ENCODE assay signal across 20 cellular contexts in the genomic region with DNA sequence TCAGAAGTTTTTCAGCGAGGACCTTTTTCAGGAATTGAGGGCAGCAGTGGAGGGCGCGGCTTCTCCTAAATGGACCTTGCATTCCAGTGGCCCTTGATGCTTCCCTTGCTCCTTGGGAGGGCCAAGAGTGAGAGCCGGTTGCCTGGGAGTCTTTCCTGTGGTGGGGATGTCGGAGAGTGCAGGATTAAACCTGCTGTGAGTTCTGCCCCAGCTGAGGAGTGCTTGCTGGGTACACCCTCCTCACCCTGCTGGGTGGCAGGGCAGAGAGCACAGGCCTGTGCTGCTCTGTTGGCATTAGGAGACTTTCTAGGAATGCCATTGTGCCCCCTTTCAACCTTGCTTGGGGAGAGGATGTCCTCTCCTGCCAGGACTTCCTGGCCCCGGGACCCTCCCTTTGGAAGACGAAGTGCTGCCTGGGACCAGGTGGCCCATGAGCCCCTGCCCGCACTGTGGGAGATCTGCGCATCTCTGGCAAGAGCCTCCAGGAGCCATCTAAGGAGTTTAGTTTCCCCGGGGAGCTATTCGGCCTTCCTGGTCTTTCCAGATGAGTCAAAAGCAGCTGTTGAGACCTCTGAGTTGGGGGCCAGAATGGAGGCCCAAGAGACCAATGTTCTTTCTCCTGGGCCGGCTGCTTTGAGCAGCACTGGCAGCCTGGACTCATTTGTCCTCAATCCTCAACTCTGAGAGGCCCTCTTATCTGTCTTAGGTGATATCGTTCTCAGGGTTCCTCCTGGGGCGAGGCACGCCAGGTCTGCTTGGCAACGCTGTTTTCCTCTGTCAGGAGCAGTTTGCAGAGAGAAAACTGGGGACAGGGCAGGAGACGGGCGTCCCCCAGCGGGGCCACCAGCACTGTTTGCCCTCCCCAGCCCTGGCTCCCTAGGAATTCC. TPM values are rescaled to one million over a fixed set of nuclear protein-coding genes. Genes with fewer than 3 reads are reported as not detected.
DNase-seq lines count a peak whose midpoint lies in the region; ATAC-seq, FAIRE-seq and TF ChIP-seq lines count a peak whose summit lies in the region.
"Had no signal": no experiment of that assay in that cellular context is flagged by ENCODE, and none has a peak within 500 bp of the region (broad histone marks: within the 10 kb centered on the region; RNA-seq: fewer than 3 reads in every experiment).

No MANE protein-coding gene starts in this region.

- H3K9ac ChIP-seq in neuronal stem cell (ENCODE audit: low read depth, low read length, poor library complexity), result no peak overlapping the region

- H3K4me1 ChIP-seq in foreskin keratinocyte, result peaks cover 5% of the 10 kb centered on the region
- H3K4me1 ChIP-seq in neuronal stem cell (ENCODE audit: control insufficient read depth in 2 of 2, insufficient read depth in 1 of 2, low read depth in 1 of 2, low read length in 2 of 2), result peaks cover 2 to 13% of the 10 kb centered on the region in 2 donors
- H3K4me1 ChIP-seq in esophagus muscularis mucosa, result peaks cover 5 to 9% (median 6%) of the 10 kb centered on the region in 4 donors
- H3K4me1 ChIP-seq: BE2C had no signal

- H2BK5ac ChIP-seq in neuronal stem cell (ENCODE audit: low read length), result no peak overlapping the region

- H3K27me3 Mint-ChIP-seq in activated T-cell treated with anti-CD3 and anti-CD28 coated beads, Interleukin-2, amount 50 U/mL, for 24 hours, result no peaks in the 10 kb centered on the region
- H3K27me3 Mint-ChIP-seq: stimulated activated memory B cell treated with anti-CD40 and anti-IgM and Interleukin-4, amounts not matched to agents 10 μg/mL and 1 μg/mL and 100 μg/mL, for 72 hours had no signal

- WGBS in neuronal stem cell (ENCODE audit: extremely low coverage in 2 of 2, insufficient read length in 2 of 2, insufficient replicate concordance in 1 of 2), 2 donors, result no CpG with 5 or more reads among the region's 19 CpGs
- 86% methylated on average over 18 of the region's 19 CpGs for WGBS in esophagus muscularis mucosa

- H3K4ac ChIP-seq in neuronal stem cell (ENCODE audit: low read length), result no peak overlapping the region

- H3K4me3 ChIP-seq in neuronal stem cell (ENCODE audit: low read length in 2 of 2) (no peak overlapping the region), esophagus muscularis mucosa (no peak overlapping the region)
- H3K4me3 ChIP-seq: right atrium auricular region, tibial artery had no signal

- H2BK120ac ChIP-seq in neuronal stem cell (ENCODE audit: low read depth, low read length), result no peak overlapping the region

- H3K14ac ChIP-seq in neuronal stem cell (ENCODE audit: low read length), result no peak overlapping the region

- peaks cover 3% of the 10 kb centered on the region for H3K79me1 ChIP-seq in neuronal stem cell (ENCODE audit: low read depth, low read length)

- H3K27me3 ChIP-seq in foreskin keratinocyte (no peaks in the 10 kb centered on the region), neuronal stem cell (ENCODE audit: control insufficient read depth in 3 of 3, insufficient read depth in 3 of 3, low read depth in 1 of 3, low read length in 3 of 3) (peaks cover 0 to 16% (median 6%) of the 10 kb centered on the region in 3 experiments), esophagus muscularis mucosa (no peaks in the 10 kb centered on the region)
- H3K27me3 ChIP-seq: right atrium auricular region, tibial artery had no signal

- no peak overlapping the region for H3K4me2 ChIP-seq in neuronal stem cell (ENCODE audit: insufficient read depth, low read length, poor library complexity, severe bottlenecking)

- H2AK5ac ChIP-seq in neuronal stem cell (ENCODE audit: low read depth, low read length), result peak overlapping the region; percentile 14

- no peaks in the 10 kb centered on the region for H3K9me3 Mint-ChIP-seq in activated T-cell treated with anti-CD3 and anti-CD28 coated beads, Interleukin-2, amount 50 U/mL, for 24 hours
- H3K9me3 Mint-ChIP-seq: stimulated activated memory B cell treated with anti-CD40 and anti-IgM and Interleukin-4, amounts not matched to agents 10 μg/mL and 1 μg/mL and 100 μg/mL, for 72 hours had no signal

- TF ChIP-seq POLR2A in esophagus muscularis mucosa (IDR thresholded peaks at IDR 0.05; ENCODE audit: low read depth), result no peak

- H3K27ac ChIP-seq in foreskin keratinocyte, result peak overlapping the region; percentile 75
- H3K27ac ChIP-seq in neuronal stem cell (replicated peaks; ENCODE audit: low read length), result no peak overlapping the region
- H3K27ac ChIP-seq in esophagus muscularis mucosa (replicated peaks in 1 of 4), result no peak overlapping the region
- H3K27ac ChIP-seq: brain microvascular endothelial cell, right atrium auricular region, tibial artery had no signal

- no peak overlapping the region for H3K23ac ChIP-seq in neuronal stem cell (ENCODE audit: low read depth, low read length, poor library complexity)

- no peaks in the 10 kb centered on the region for H3K9me3 ChIP-seq in neuronal stem cell (replicated peaks in 1 of 2; ENCODE audit: control insufficient read depth in 2 of 2, insufficient read depth in 1 of 2, low read depth in 1 of 2, low read length in 2 of 2)
- no peaks in the 10 kb centered on the region for H3K9me3 ChIP-seq in esophagus muscularis mucosa
- H3K9me3 ChIP-seq: BE2C, right atrium auricular region, tibial artery had no signal

- no peak overlapping the region for H3K4me3 Mint-ChIP-seq in activated T-cell treated with anti-CD3 and anti-CD28 coated beads, Interleukin-2, amount 50 U/mL, for 24 hours
- H3K4me3 Mint-ChIP-seq: stimulated activated memory B cell treated with anti-CD40 and anti-IgM and Interleukin-4, amounts not matched to agents 10 μg/mL and 1 μg/mL and 100 μg/mL, for 72 hours had no signal

- no peak overlapping the region for H2BK15ac ChIP-seq in neuronal stem cell (ENCODE audit: low read length)

- H2BK12ac ChIP-seq in neuronal stem cell (ENCODE audit: low read length), result no peak overlapping the region

- DNase-seq in activated T-cell treated with anti-CD3 and anti-CD28 coated beads, Interleukin-2, amount 50 U/mL, for 24 hours, result no peak
- no peak for DNase-seq in activated T-cell treated with anti-CD3 and anti-CD28 coated beads for 4 hours
- no peak for DNase-seq in foreskin keratinocyte
- no peak for DNase-seq in neuronal stem cell (ENCODE audit: low spot score)
- DNase-seq in urothelium cell line (ENCODE audit: low spot score), result no peak
- DNase-seq in AML-193 (lab: John Stamatoyannopoulos, UW), result no peak
- no peak for DNase-seq in stimulated activated CD4-positive, alpha-beta T cell treated with anti-CD3 and anti-CD28 coated beads, Interleukin-1b, Interleukin-23, amount 100 ng/mL, for 48 hours
- DNase-seq in esophagus muscularis mucosa (ENCODE audit: extremely low spot score), result no peak
- DNase-seq: BE2C; brain microvascular endothelial cell; kidney glomerular epithelial cell; NCI-H1436 treated with DMSO at 0.1 percent for 48 hours; nucleus accumbens; stimulated activated CD4-positive, alpha-beta T cell treated with anti-CD3 and anti-CD28 coated beads, Interleukin-15, amount 100 ng/mL, for 24 hours; tibial artery had no signal

- H2AFZ ChIP-seq in neuronal stem cell (ENCODE audit: low read length), result no peak overlapping the region

- TF ChIP-seq EP300 in esophagus muscularis mucosa (IDR thresholded peaks at IDR 0.05), result no peak

- intact Hi-C loops in esophagus muscularis mucosa (cut with DNase I), result no loop called here

- FAIRE-seq in urothelium cell line (lab: Jason Lieb, UNC), result peak; percentile 9
- FAIRE-seq: endothelial cell of umbilical vein, frontal cortex had no signal

- peaks cover 3% of the 10 kb centered on the region for H3K36me3 Mint-ChIP-seq in activated T-cell treated with anti-CD3 and anti-CD28 coated beads, Interleukin-2, amount 50 U/mL, for 24 hours (ENCODE audit: low read depth)
- H3K36me3 Mint-ChIP-seq: stimulated activated memory B cell treated with anti-CD40 and anti-IgM and Interleukin-4, amounts not matched to agents 10 μg/mL and 1 μg/mL and 100 μg/mL, for 72 hours had no signal

- no peak overlapping the region for H4K8ac ChIP-seq in neuronal stem cell (ENCODE audit: low read depth, low read length)

- no peak for TF ChIP-seq CTCF in foreskin keratinocyte (conservative IDR thresholded peaks at IDR 0.05)
- no peak for TF ChIP-seq CTCF in esophagus muscularis mucosa (IDR thresholded peaks at IDR 0.05)

- ATAC-seq in foreskin keratinocyte, result peak; percentile 16
- ATAC-seq: activated CD4-positive, CD25-positive, alpha-beta regulatory T cell treated with anti-CD3 and anti-CD28 coated beads, Interleukin-2, amount 50 U/mL, for 24 hours; stimulated activated memory B cell treated with anti-CD40 and anti-IgM and Interleukin-4, amounts not matched to agents 10 μg/mL and 1 μg/mL and 100 μg/mL, for 72 hours had no signal

- H3K27ac Mint-ChIP-seq in activated T-cell treated with anti-CD3 and anti-CD28 coated beads, Interleukin-2, amount 50 U/mL, for 24 hours, result peak overlapping the region; percentile 18
- H3K27ac Mint-ChIP-seq: stimulated activated memory B cell treated with anti-CD40 and anti-IgM and Interleukin-4, amounts not matched to agents 10 μg/mL and 1 μg/mL and 100 μg/mL, for 72 hours had no signal

- H3K4me1 Mint-ChIP-seq in activated T-cell treated with anti-CD3 and anti-CD28 coated beads, Interleukin-2, amount 50 U/mL, for 24 hours (ENCODE audit: low read depth), result peaks cover 31% of the 10 kb centered on the region

- H3K36me3 ChIP-seq in neuronal stem cell (replicated peaks in 1 of 2; ENCODE audit: control insufficient read depth in 2 of 2, insufficient read depth in 2 of 2, low read length in 2 of 2) (no peaks in the 10 kb centered on the region), esophagus muscularis mucosa (peaks cover 0 to 8% (median 2%) of the 10 kb centered on the region in 4 donors)
- H3K36me3 ChIP-seq: BE2C, brain microvascular endothelial cell, right atrium auricular region had no signal

- peak overlapping the region; percentile 35 for H3K18ac ChIP-seq in neuronal stem cell (ENCODE audit: low read length)

- H4K91ac ChIP-seq in neuronal stem cell (ENCODE audit: low read depth, low read length, poor library complexity), result no peak overlapping the region

RNA-seq across cellular contexts. Expression of gene LLGL2, which starts 5.6 kb away (rescaled TPM):
- total RNA-seq in foreskin keratinocyte (24.6 and 28.2 TPM in 2 replicates), esophagus muscularis mucosa (10 to 100 TPM in 2 of 4 donors, 1 to 10 TPM in 2; 6.1 to 12.3 (median 9.1) TPM)
- 25.7 and 26.8 TPM in 2 replicates for polyA plus RNA-seq in foreskin keratinocyte
- polyA plus RNA-seq in neuronal stem cell (2013, experiment 1 of 2), result 25.2 TPM
- 26.4 TPM for polyA plus RNA-seq in neuronal stem cell (2013, experiment 2 of 2)

RNA-seq across cellular contexts. Expression of gene TSEN54, which starts 14.8 kb away (rescaled TPM):
- total RNA-seq in foreskin keratinocyte (33.6 and 36.1 TPM in 2 replicates), esophagus muscularis mucosa (10 to 100 TPM; 14.5 to 32.1 (median 24.1) TPM)
- polyA plus RNA-seq in foreskin keratinocyte, result 37.8 and 41.1 TPM in 2 replicates
- polyA plus RNA-seq in neuronal stem cell (2013, experiment 1 of 2), result 21.2 TPM
- polyA plus RNA-seq in neuronal stem cell (2013, experiment 2 of 2), result 24.0 TPM

RNA-seq across cellular contexts. Expression of gene CASKIN2, which starts 15.7 kb away (rescaled TPM):
- 11.5 and 12.0 TPM in 2 replicates for total RNA-seq in foreskin keratinocyte
- polyA plus RNA-seq in foreskin keratinocyte, result 6.8 and 6.9 TPM in 2 replicates
- 7.5 TPM for polyA plus RNA-seq in neuronal stem cell (2013, experiment 1 of 2)
- 7.9 TPM for polyA plus RNA-seq in neuronal stem cell (2013, experiment 2 of 2)
- 10 to 100 TPM; 16.2 to 43.5 (median 35.5) TPM for total RNA-seq in esophagus muscularis mucosa

RNA-seq across cellular contexts. Expression of gene MYO15B, which starts 56.5 kb away (rescaled TPM):
- total RNA-seq in foreskin keratinocyte, result 0.67 and 0.75 TPM in 2 replicates
- polyA plus RNA-seq in foreskin keratinocyte, result 0.23 and 1.00 TPM in 2 replicates
- 8.5 TPM for polyA plus RNA-seq in neuronal stem cell (2013, experiment 1 of 2)
- polyA plus RNA-seq in neuronal stem cell (2013, experiment 2 of 2), result 8.9 TPM
- total RNA-seq in esophagus muscularis mucosa, result 10 to 100 TPM; 34.5 to 61.9 (median 43.4) TPM
